19 cellular contexts compared by ENCODE assay signal in the genomic region with DNA sequence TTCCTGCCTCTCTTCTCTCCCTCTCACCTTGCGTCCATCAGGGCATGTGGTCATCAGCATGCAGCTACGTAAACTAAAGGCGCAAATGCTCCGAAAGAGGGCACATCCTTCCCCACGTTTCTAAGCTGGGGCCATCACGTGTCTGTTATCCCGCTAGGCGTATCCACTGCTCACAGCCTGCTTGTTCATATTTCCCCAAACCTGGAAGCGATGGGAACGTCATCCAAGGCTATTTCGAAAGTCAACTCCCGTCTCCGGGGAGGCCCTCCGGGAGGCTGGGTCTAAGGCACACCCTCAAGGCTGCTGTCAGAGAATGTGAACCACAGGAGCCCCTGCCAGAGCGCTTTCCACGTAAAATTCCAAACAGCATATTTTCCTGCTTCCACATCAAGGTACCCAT.
A peak's percentile ranks its signal among the peaks of the same experiment; 100 is the strongest.
DNase-seq lines count a peak whose midpoint lies in the region; TF ChIP-seq lines count a peak whose summit lies in the region.
"Had no signal": no experiment of that assay in that cellular context is flagged by ENCODE, and none has a peak within 500 bp of the region (broad histone marks: within the 10 kb centered on the region; RNA-seq: fewer than 3 reads in every experiment).

No MANE protein-coding gene starts in this region.

- no peak overlapping the region for H3K23ac ChIP-seq in mesenchymal stem cell (ENCODE audit: low read length in 2 of 2)

- H2BK120ac ChIP-seq in mesenchymal stem cell (ENCODE audit: low read depth, low read length) = no peak overlapping the region

- 41% methylated on average over 16 of the region's 16 CpGs for WGBS in esophagus muscularis mucosa
- 88% methylated on average over 16 of the region's 16 CpGs for WGBS in mesenchymal stem cell
- WGBS in spleen, 5 donors = 80 to 90% (median 86%) methylated on average over 16 of the region's 16 CpGs

- H3K27ac ChIP-seq in esophagus muscularis mucosa (replicated peaks in 1 of 4) (peak overlapping the region; percentile 86 to 93 (median 90)), mesenchymal stem cell (ENCODE audit: low read length, poor library complexity, severe bottlenecking) (no peak overlapping the region), spleen (peak overlapping the region in 1 of 8 donors; percentile 8), colonic mucosa (no peak overlapping the region)
- H3K27ac ChIP-seq: PC-9 had no signal

- peaks cover 60% of the 10 kb centered on the region for H3K79me1 ChIP-seq in mesenchymal stem cell (replicated peaks; ENCODE audit: low read length, poor library complexity, severe bottlenecking)

- H3K9ac ChIP-seq in mesenchymal stem cell (ENCODE audit: low read length) = peak overlapping the region; percentile 86
- H3K9ac ChIP-seq in colonic mucosa (ENCODE audit: low read depth in 2 of 2, low read length in 2 of 2) = no peak overlapping the region

- H2AK5ac ChIP-seq in mesenchymal stem cell (ENCODE audit: low read length, severe bottlenecking) = no peak overlapping the region

- peak overlapping the region; percentile 5 to 40 (median 22) for H3K4me3 ChIP-seq in esophagus muscularis mucosa
- peak overlapping the region in 1 of 2 experiments; percentile 64 for H3K4me3 ChIP-seq in mesenchymal stem cell (ENCODE audit: insufficient read depth in 1 of 2, low read depth in 1 of 2, low read length in 2 of 2)
- no peak overlapping the region for H3K4me3 ChIP-seq in spleen
- no peak overlapping the region for H3K4me3 ChIP-seq in colonic mucosa
- H3K4me3 ChIP-seq: PC-9 had no signal

- H3K4me2 ChIP-seq in mesenchymal stem cell (ENCODE audit: low read length, poor library complexity, severe bottlenecking) = no peak overlapping the region
- H3K4me2 ChIP-seq: PC-9 had no signal

- H3K14ac ChIP-seq in mesenchymal stem cell (ENCODE audit: low read length in 2 of 2) = no peak overlapping the region

- no peak for TF ChIP-seq POLR2A in esophagus muscularis mucosa (IDR thresholded peaks at IDR 0.05; ENCODE audit: low read depth)
- TF ChIP-seq POLR2A in spleen (IDR thresholded peaks at IDR 0.05) = no peak

- intact Hi-C loops in esophagus muscularis mucosa (cut with DNase I) (loop anchor here (5.0 kb wide), 1 partner anchor 33 kb away; no protein-coding TSS in a partner anchor), spleen (cut with DNase I; ENCODE audit: low total_unique reads) (no loop called here), colonic mucosa (cut with DNase I) (no loop called here)

- H3K36me3 ChIP-seq in esophagus muscularis mucosa (no peaks in the 10 kb centered on the region), mesenchymal stem cell (ENCODE audit: control insufficient read depth in 1 of 2, insufficient read depth in 2 of 2, low read depth in 1 of 2, low read length in 2 of 2) (peaks cover 0 to 3% of the 10 kb centered on the region in 2 experiments), spleen (no peaks in the 10 kb centered on the region), colonic mucosa (no peaks in the 10 kb centered on the region)
- H3K36me3 ChIP-seq: thoracic aorta had no signal

- no peak overlapping the region for H2BK12ac ChIP-seq in mesenchymal stem cell (ENCODE audit: low read length in 2 of 2)

- H2BK15ac ChIP-seq in mesenchymal stem cell (ENCODE audit: low read depth, poor library complexity, severe bottlenecking) = no peak overlapping the region

- no peak overlapping the region for H4K91ac ChIP-seq in mesenchymal stem cell (ENCODE audit: low read length)

- no peak overlapping the region for H2BK5ac ChIP-seq in mesenchymal stem cell (ENCODE audit: low read depth, low read length, poor library complexity, severe bottlenecking)

- H3K27me3 ChIP-seq in esophagus muscularis mucosa = no peaks in the 10 kb centered on the region
- H3K27me3 ChIP-seq in mesenchymal stem cell (ENCODE audit: control insufficient read depth in 1 of 2, insufficient read depth in 1 of 2, low read length in 2 of 2) = no peaks in the 10 kb centered on the region
- peaks cover 0 to 26% (median 0%) of the 10 kb centered on the region in 7 donors for H3K27me3 ChIP-seq in spleen (replicated peaks in 1 of 7)
- H3K27me3 ChIP-seq in colonic mucosa = no peaks in the 10 kb centered on the region
- H3K27me3 ChIP-seq: dorsolateral prefrontal cortex had no signal

- no peak overlapping the region for H3K4ac ChIP-seq in mesenchymal stem cell (ENCODE audit: low read depth in 1 of 2, low read length in 2 of 2)

- DNase-seq in GM04503 (ENCODE audit: low read depth) (peak; percentile 81), esophagus muscularis mucosa (ENCODE audit: extremely low spot score) (peak; percentile 97), mesenchymal stem cell (peak; percentile 57), spleen (peak; percentile 18), colonic mucosa (no peak), NCI-H1436 treated with DMSO at 0.1 percent for 48 hours (lab: John Stamatoyannopoulos, UW) (no peak)
- DNase-seq in stimulated activated CD4-positive, alpha-beta T cell treated with anti-CD3 and anti-CD28 coated beads, Interleukin-2, amount 100 ng/mL, for 48 hours = no peak
- no peak for DNase-seq in stimulated activated CD4-positive, alpha-beta T cell treated with anti-CD3 and anti-CD28 coated beads, Interleukin-4, amount 100 ng/mL, for 24 hours
- DNase-seq: activated CD4-positive, alpha-beta T cell treated with anti-CD3 and anti-CD28 coated beads, Interleukin-2, amount 10 ng/mL, durations not matched to agents 24 days and 14 days; activated T-cell treated with anti-CD3 and anti-CD28 coated beads, Interleukin-2, amount 50 U/mL, for 72 hours; amniotic stem cell; kidney glomerular epithelial cell; naive thymus-derived CD8-positive, alpha-beta T cell; NCI-H345; PC-9; small intestine; T-helper 17 cell had no signal

- H3K9me3 ChIP-seq in esophagus muscularis mucosa = no peaks in the 10 kb centered on the region
- no peaks in the 10 kb centered on the region for H3K9me3 ChIP-seq in mesenchymal stem cell (ENCODE audit: control insufficient read depth, low read length)
- no peaks in the 10 kb centered on the region for H3K9me3 ChIP-seq in spleen
- no peaks in the 10 kb centered on the region for H3K9me3 ChIP-seq in colonic mucosa
- H3K9me3 ChIP-seq: thoracic aorta had no signal

- no peak overlapping the region for H4K8ac ChIP-seq in mesenchymal stem cell (ENCODE audit: low read length)

- no peak overlapping the region for H2AFZ ChIP-seq in mesenchymal stem cell (ENCODE audit: low read depth, low read length)
- H2AFZ ChIP-seq: PC-9 had no signal

- no peak for TF ChIP-seq CTCF in esophagus muscularis mucosa (IDR thresholded peaks at IDR 0.05)
- TF ChIP-seq CTCF in spleen (IDR thresholded peaks at IDR 0.05 in 8 of 11, conservative IDR thresholded peaks at IDR 0.05 in 3 of 11) = no peak
- no peak for TF ChIP-seq CTCF in colonic mucosa (IDR thresholded peaks at IDR 0.05)

- H3K4me1 ChIP-seq in esophagus muscularis mucosa = peaks cover 61 to 86% (median 82%) of the 10 kb centered on the region in 4 donors
- H3K4me1 ChIP-seq in mesenchymal stem cell (ENCODE audit: control insufficient read depth, insufficient read depth, low read depth, low read length) = peaks cover 15% of the 10 kb centered on the region
- H3K4me1 ChIP-seq in spleen = peaks cover 0 to 18% (median 7%) of the 10 kb centered on the region in 6 donors
- H3K4me1 ChIP-seq in colonic mucosa = no peaks in the 10 kb centered on the region

- no peak overlapping the region for H3K18ac ChIP-seq in mesenchymal stem cell (ENCODE audit: low read depth in 1 of 2, low read length in 2 of 2)

- peak; percentile 92 for TF ChIP-seq EP300 in esophagus muscularis mucosa (IDR thresholded peaks at IDR 0.05)

Comparison
In these comparisons a context has a peak if more than half of its experiments do, and no peak if none do; other contexts are left out.
1. DNase-seq: peak in GM04503 (single experiment), esophagus muscularis mucosa (single experiment), mesenchymal stem cell (single experiment) and spleen (single experiment); none in stimulated activated CD4-positive, alpha-beta T cell treated with anti-CD3 and anti-CD28 coated beads, Interleukin-2, amount 100 ng/mL, for 48 hours (0 of 2), colonic mucosa (single experiment), stimulated activated CD4-positive, alpha-beta T cell treated with anti-CD3 and anti-CD28 coated beads, Interleukin-4, amount 100 ng/mL, for 24 hours (single experiment) and NCI-H1436 treated with DMSO at 0.1 percent for 48 hours (single experiment).
2. H3K27ac ChIP-seq: peak in esophagus muscularis mucosa (4 of 4); none in mesenchymal stem cell (single experiment) and colonic mucosa (single experiment).
3. H3K4me3 ChIP-seq: peak in esophagus muscularis mucosa (4 of 4); none in spleen (0 of 8) and colonic mucosa (single experiment).